31 cellular contexts compared by ENCODE assay signal in genomic region chr6:71433441-71433840, GRCh38.
"Had no signal": no experiment of that assay in that cellular context is flagged by ENCODE, and none has a peak within 500 bp of the region (broad histone marks: within the 10 kb centered on the region; RNA-seq: fewer than 3 reads in every experiment).

No MANE protein-coding gene starts in this region.

- H3K36me3 ChIP-seq: SJCRH30 had no signal

- H3K27ac ChIP-seq: PC-9, RWPE1, SJCRH30, SK-N-MC had no signal

- DNase-seq: Karpas-422, MM.1S, MV-4-11, NCI-H1092, NCI-H1105, NCI-H1417 treated with DMSO at 0.1 percent for 48 hours, NCI-H1436 treated with DMSO at 0.1 percent for 48 hours, NCI-H1694 treated with DMSO at 0.1 percent for 48 hours, NCI-H187 treated with DMSO at 0.1 percent for 48 hours, NCI-H2029, NCI-H2081, NCI-H2171, NCI-H226, NCI-H446 treated with DMSO at 0.1 percent for 48 hours, NCI-H510A, NCI-H524, NCI-H526, NCI-H69, NCI-H748 treated with DMSO at 0.1 percent for 48 hours, NCI-H82, PC-9, SHP77, SIG-M5, SJCRH30, SW 1271, T-helper 1 cell had no signal

- FAIRE-seq: RCC 7860 had no signal

- ATAC-seq: Panc1, Right ventricle myocardium inferior had no signal

- H3K9me3 ChIP-seq: SJCRH30 had no signal

- H2AFZ ChIP-seq: PC-9 had no signal

- H3K27me3 ChIP-seq: SJCRH30 had no signal

- H3K4me2 ChIP-seq: PC-9 had no signal

- H3K4me3 ChIP-seq: PC-9, SJCRH30, SK-N-MC had no signal
